8 cellular contexts compared by ENCODE assay signal in genomic region chrX:130110379-130111219, GRCh38. TPM values are rescaled to one million over a fixed set of nuclear protein-coding genes. Genes with fewer than 3 reads are reported as not detected.
DNase-seq lines count a peak whose midpoint lies in the region; ATAC-seq and TF ChIP-seq lines count a peak whose summit lies in the region.

Gene ELF4 (minus strand): TSS chrX:130110497. CDS start chrX:130081330, 29,167 bp downstream.

- H3K9me3 ChIP-seq in prostate gland, result no peaks in the 10 kb centered on the region

- WGBS in prostate gland, result under 1% methylated on average over 29 of the region's 123 CpGs

- peak; percentile 35 for TF ChIP-seq POLR2A in prostate gland (IDR thresholded peaks at IDR 0.05)

- ATAC-seq in HG03175 (IDR thresholded peaks at IDR 0.05; ENCODE audit: unreplicated experiment) (peak; percentile 40), Right ventricle myocardium superior (ENCODE audit: poor library complexity) (peak; percentile 69)

- H3K27me3 ChIP-seq in prostate gland (replicated peaks; ENCODE audit: insufficient read depth), result no peaks in the 10 kb centered on the region

- no peaks in the 10 kb centered on the region for H3K4me1 ChIP-seq in prostate gland (replicated peaks)

- H3K4me3 ChIP-seq in prostate gland, result peak within 1 kb of the TSS; percentile 51

- H3K36me3 ChIP-seq in prostate gland, result no peaks in the 10 kb centered on the region

- DNase-seq in activated CD4-positive, CD25-positive, alpha-beta regulatory T cell (lab: John Stamatoyannopoulos, UW), result peak; percentile 19 to 34 (median 29)
- no peak for DNase-seq in activated CD4-positive, CD25-positive, alpha-beta regulatory T cell treated with anti-CD3 and anti-CD28 coated beads, Interleukin-2, amount 50 U/mL, for 72 hours
- DNase-seq in RPMI7951 (ENCODE audit: low read depth), result peak; percentile 57
- peak; percentile 2 to 49 (median 12) for DNase-seq in activated naive CD4-positive, alpha-beta T cell (lab: John Stamatoyannopoulos, UW)
- DNase-seq in Right ventricle myocardium superior, result peak; percentile 62
- no peak for DNase-seq in prostate gland (ENCODE audit: low spot score)
- DNase-seq in cerebellar cortex (ENCODE audit: low spot score), result no peak

- intact Hi-C loops in Right ventricle myocardium superior (cut with DNase I), result no loop called here
- intact Hi-C loops in prostate gland (cut with DNase I), result loop anchor here (5.0 kb wide), 1 partner anchor 57 kb away; the partner anchor contains the start of gene AIFM1

- no peak for TF ChIP-seq CTCF in prostate gland (IDR thresholded peaks at IDR 0.05)

- H3K27ac ChIP-seq in prostate gland, result peak within 1 kb of the TSS; percentile 74 to 84

RNA-seq across cellular contexts. Expression of gene ELF4, which starts in this region (rescaled TPM):
- 10.5 and 10.6 TPM in 2 replicates for total RNA-seq in RPMI7951 (2014; rRNA removed; shearing (Covaris generic))
- 2.0 TPM for total RNA-seq in Right ventricle myocardium superior
- total RNA-seq in prostate gland, result 1 to 10 TPM; 6.5 to 6.9 TPM

Comparison
In these comparisons a context has a peak if more than half of its experiments do, and no peak if none do; other contexts are left out.
1. DNase-seq: peak in activated CD4-positive, CD25-positive, alpha-beta regulatory T cell (4 of 4), RPMI7951 (single experiment), activated naive CD4-positive, alpha-beta T cell (4 of 4) and Right ventricle myocardium superior (single experiment); none in activated CD4-positive, CD25-positive, alpha-beta regulatory T cell treated with anti-CD3 and anti-CD28 coated beads, Interleukin-2, amount 50 U/mL, for 72 hours (single experiment), prostate gland (single experiment) and cerebellar cortex (single experiment).